ENCODE assay signal across 14 cellular contexts in genomic region chr3:168117853-168118313, GRCh38. TPM values are rescaled to one million over a fixed set of nuclear protein-coding genes. Genes with fewer than 3 reads are reported as not detected.
DNase-seq lines count a peak whose midpoint lies in the region; ATAC-seq, FAIRE-seq and TF ChIP-seq lines count a peak whose summit lies in the region.
"Had no signal": no experiment of that assay in that cellular context is flagged by ENCODE, and none has a peak within 500 bp of the region (broad histone marks: within the 10 kb centered on the region; RNA-seq: fewer than 3 reads in every experiment).

No MANE protein-coding gene starts in this region.

- H3K4me1 Mint-ChIP-seq in HFFc6 (ENCODE audit: low read depth) = peaks cover 34% of the 10 kb centered on the region

- H3K27me3 ChIP-seq in A673 (replicated peaks; ENCODE audit: insufficient read depth, low read depth, low read length, poor library complexity) = peaks cover 2% of the 10 kb centered on the region

- CTCF ChIA-PET in A673 (lab: Charles Lee) = no interaction called here

- H3K27me3 Mint-ChIP-seq in HFFc6 (ENCODE audit: insufficient read depth) = no peaks in the 10 kb centered on the region

- H3K36me3 Mint-ChIP-seq in HFFc6 (ENCODE audit: low read depth) = no peaks in the 10 kb centered on the region

- TF ChIP-seq CTCF in A673 (conservative IDR thresholded peaks at IDR 0.05; ENCODE audit: low read depth, low read length) (no peak), HFFc6 (IDR thresholded peaks at IDR 0.05) (no peak), astrocyte of the spinal cord (IDR thresholded peaks at IDR 0.05; ENCODE audit: low read depth, low read length) (no peak)

- H3K4me3 ChIP-seq in A673 (ENCODE audit: low read depth, low read length, poor library complexity, severe bottlenecking) (no peak overlapping the region), astrocyte of the spinal cord (ENCODE audit: low read depth, low read length) (no peak overlapping the region)

- in situ Hi-C loops in astrocyte of the spinal cord (cut with HindIII; ENCODE audit: low sequenced_read_pairs) = no loop called here

- TF ChIP-seq POLR2A in GM12892 (IDR thresholded peaks at IDR 0.05; ENCODE audit: low read depth, low read length) = no peak

- no peaks in the 10 kb centered on the region for H3K4me1 ChIP-seq in A673 (ENCODE audit: insufficient read depth, low read length, poor library complexity, severe bottlenecking)

- no TSS peak for BruUV-seq in A673 (replicated peaks; lab: Mats Ljungman, UMichigan)

- no peaks in the 10 kb centered on the region for H3K36me3 ChIP-seq in A673 (ENCODE audit: insufficient read depth, low read length, poor library complexity, severe bottlenecking)

- peak; percentile 16 for DNase-seq in A673 (ENCODE audit: low spot score)
- DNase-seq in HFFc6 = peak; percentile 11
- peak; percentile 51 for DNase-seq in astrocyte of the spinal cord (ENCODE audit: low read depth, low spot score)
- DNase-seq in left lobe of liver (ENCODE audit: low spot score) = no peak
- no peak for DNase-seq in GM12892 (ENCODE audit: insufficient read length)
- DNase-seq in NCI-H82 (lab: John Stamatoyannopoulos, UW) = no peak
- DNase-seq in DMS79 (lab: John Stamatoyannopoulos, UW) = no peak
- DNase-seq in activated T-cell treated with anti-CD3 and anti-CD28 coated beads for 4 hours = no peak
- DNase-seq: activated CD4-positive, alpha-beta T cell treated with anti-CD3 and anti-CD28 coated beads for 48 hours; caudate nucleus; kidney; NK-92 treated with Interleukin-12 subunit alpha and Interleukin-12 subunit beta, amount 100 ng/mL, for 24 hours; SW 1271 had no signal

- peak; percentile 48 for ATAC-seq in left lobe of liver

- no peaks in the 10 kb centered on the region for H3K9me3 Mint-ChIP-seq in HFFc6
- H3K9me3 Mint-ChIP-seq: neural crest cell had no signal

- no peaks in the 10 kb centered on the region for H3K9me3 ChIP-seq in A673 (ENCODE audit: low read depth, low read length, poor library complexity, severe bottlenecking)

- intact Hi-C loops in A673 (cut with micrococcal nuclease; ENCODE audit: unreplicated experiment) = no loop called here

- POLR2A ChIA-PET in A673 (lab: Charles Lee; ENCODE audit: low non-redundant PET) = no interaction called here

- FAIRE-seq in GM12892 (lab: Jason Lieb, UNC) = no peak

- no peak overlapping the region for H3K27ac ChIP-seq in A673 (ENCODE audit: low read depth, low read length, poor library complexity, severe bottlenecking)

- H3K27ac Mint-ChIP-seq in HFFc6 = no peak overlapping the region

- H3K4me3 Mint-ChIP-seq in HFFc6 = no peak overlapping the region
- H3K4me3 Mint-ChIP-seq: neural crest cell had no signal

RNA-seq across cellular contexts. Expression of gene GOLIM4, which starts 22.2 kb away (rescaled TPM):
- 12.2 and 12.3 TPM in 2 replicates for total RNA-seq in A673 (2021)
- 100 to 1,000 TPM in 5 of 6 experiments, 10 to 100 TPM in 1; 99.8 to 141 (median 130) TPM for total RNA-seq in HFFc6 (2021; fragmentation: NEBNext Ultra II Directional; extraction: Animal tissue kit (Norgen Biotek cat#: 25700))
- 39.2 TPM for total RNA-seq in left lobe of liver
- 14.4 TPM for polyA plus RNA-seq in GM12892 (2012; ENCODE audit: missing spikeins)

Comparison
In these comparisons a context has a peak if more than half of its experiments do, and no peak if none do; other contexts are left out.
1. DNase-seq: peak in A673 (single experiment), HFFc6 (single experiment) and astrocyte of the spinal cord (single experiment); none in left lobe of liver (single experiment), GM12892 (single experiment), NCI-H82 (single experiment), DMS79 (single experiment) and activated T-cell treated with anti-CD3 and anti-CD28 coated beads for 4 hours (single experiment).